In the genomic region with DNA sequence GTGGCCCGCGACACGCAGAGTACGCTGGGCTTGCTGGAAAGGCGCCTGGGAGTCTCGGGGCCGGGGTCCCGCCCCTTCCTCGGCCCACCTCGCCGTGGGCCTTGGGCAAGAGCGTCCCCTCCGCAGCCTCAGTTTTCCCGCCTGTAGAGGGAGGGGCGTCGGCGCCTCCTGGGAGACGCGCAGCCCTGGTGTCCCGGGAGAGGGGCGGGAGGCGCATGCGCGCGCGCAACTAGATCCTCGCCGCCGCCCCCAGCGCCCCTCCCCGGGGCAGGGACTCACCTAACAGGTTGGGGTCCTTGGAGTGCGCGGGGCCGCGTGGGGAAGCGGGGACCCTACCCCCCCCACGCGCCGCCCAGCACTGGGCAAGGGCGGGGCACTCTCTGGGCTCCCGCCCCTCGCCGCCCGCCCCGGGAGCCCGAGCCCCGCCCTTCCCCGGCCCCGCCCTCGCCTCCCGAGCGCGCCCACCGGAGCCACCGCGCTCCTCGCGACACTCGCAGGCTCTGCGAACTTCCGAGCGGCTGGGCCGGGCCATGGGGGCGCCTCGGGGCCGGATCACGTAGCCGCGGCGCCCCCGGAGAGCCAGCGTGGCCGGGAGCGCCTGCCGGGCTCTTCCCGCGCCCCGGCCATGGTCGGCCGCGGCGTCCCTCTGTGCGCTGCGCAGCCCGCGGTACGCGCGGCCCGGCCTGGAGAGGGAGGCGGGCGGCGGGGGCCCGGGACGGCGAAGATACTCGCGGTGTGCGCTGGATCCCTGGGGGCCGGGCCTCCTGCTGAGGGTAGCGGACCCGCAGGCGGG, we compare ENCODE assay signal across 9 cellular contexts. TPM values are rescaled to one million over a fixed set of nuclear protein-coding genes. Genes with fewer than 3 reads are reported as not detected.
DNase-seq lines count a peak whose midpoint lies in the region; ATAC-seq and TF ChIP-seq lines count a peak whose summit lies in the region.
"Had no signal": no experiment of that assay in that cellular context is flagged by ENCODE, and none has a peak within 500 bp of the region (broad histone marks: within the 10 kb centered on the region; RNA-seq: fewer than 3 reads in every experiment).

Gene KIF26A (plus strand): TSS at position 490 of the 793 bp plus-strand sequence. CDS start 136 bp downstream, at position 626.

- intact Hi-C loops in thyroid gland (cut with DNase I): loop anchor here (5.0 kb wide), 1 partner anchor 504 kb away; no protein-coding TSS in a partner anchor

- H2AFZ ChIP-seq in GM23338: peak within 1 kb of the TSS; percentile 81; the same call in 1 of the 2 replicates

- H3K36me3 ChIP-seq in GM23338 (ENCODE audit: insufficient read depth): no peaks in the 10 kb centered on the region
- no peaks in the 10 kb centered on the region for H3K36me3 ChIP-seq in thyroid gland
- H3K36me3 ChIP-seq: neutrophil had no signal

- H3K27ac Mint-ChIP-seq in GM23338 (no peak within 1 kb of the TSS), memory B cell (no peak within 1 kb of the TSS)
- H3K27ac Mint-ChIP-seq in central memory CD8-positive, alpha-beta T cell (ENCODE audit: low read depth): no peak within 1 kb of the TSS

- TF ChIP-seq CTCF in GM23338 (conservative IDR thresholded peaks at IDR 0.05; ENCODE audit: low read depth in 2 of 2): no peak
- no peak for TF ChIP-seq CTCF in thyroid gland (IDR thresholded peaks at IDR 0.05)

- H3K4me3 Mint-ChIP-seq in GM23338: peak within 1 kb of the TSS; percentile 72
- H3K4me3 Mint-ChIP-seq in central memory CD8-positive, alpha-beta T cell: peak within 1 kb of the TSS; percentile 16
- H3K4me3 Mint-ChIP-seq in memory B cell: peak within 1 kb of the TSS; percentile 72

- H3K4me1 ChIP-seq in GM23338 (ENCODE audit: insufficient read depth) (peaks cover 12% of the 10 kb centered on the region), thyroid gland (peaks cover 18 to 39% of the 10 kb centered on the region in 2 donors)

- H3K9me3 ChIP-seq in thyroid gland: no peaks in the 10 kb centered on the region
- H3K9me3 ChIP-seq: neutrophil had no signal

- no peaks in the 10 kb centered on the region for H3K9me2 ChIP-seq in GM23338 (ENCODE audit: insufficient read depth)

- H3K27ac ChIP-seq in GM23338 (ENCODE audit: low read depth) (no peak within 1 kb of the TSS), thyroid gland (peak within 1 kb of the TSS in 2 of 3 donors; percentile 5 to 25)
- H3K27ac ChIP-seq: neutrophil had no signal

- peak; percentile 42 for ATAC-seq in GM23338
- no peak for ATAC-seq in central memory CD8-positive, alpha-beta T cell (replicated peaks; ENCODE audit: extremely low read depth, poor library complexity, severe bottlenecking)
- ATAC-seq in memory B cell (ENCODE audit: low read depth): peak; percentile 33
- no peak for ATAC-seq in GM21825 (IDR thresholded peaks at IDR 0.05; ENCODE audit: unreplicated experiment)
- no peak for ATAC-seq in HG03521 (IDR thresholded peaks at IDR 0.05; ENCODE audit: unreplicated experiment)
- no peak for ATAC-seq in GM19324 (IDR thresholded peaks at IDR 0.05; ENCODE audit: low FRiP score, unreplicated experiment)

- peaks cover 27% of the 10 kb centered on the region for H3K27me3 ChIP-seq in GM23338 (ENCODE audit: insufficient read depth)
- peaks cover 17% of the 10 kb centered on the region for H3K27me3 ChIP-seq in thyroid gland

- 1% methylated on average over 16 of the region's 103 CpGs; no CpG with 5 or more reads in 1 of the 2 donors for WGBS in thyroid gland, 2 donors

- H3K4me1 Mint-ChIP-seq in GM23338: peaks cover 26% of the 10 kb centered on the region; the same call in 2 of the 3 replicates
- peaks cover 4% of the 10 kb centered on the region for H3K4me1 Mint-ChIP-seq in central memory CD8-positive, alpha-beta T cell
- H3K4me1 Mint-ChIP-seq in memory B cell: peaks cover 3% of the 10 kb centered on the region

- H3K9me3 Mint-ChIP-seq in GM23338: no peaks in the 10 kb centered on the region
- no peaks in the 10 kb centered on the region for H3K9me3 Mint-ChIP-seq in central memory CD8-positive, alpha-beta T cell
- no peaks in the 10 kb centered on the region for H3K9me3 Mint-ChIP-seq in memory B cell

- DNase-seq in GM23338 (ENCODE audit: low spot score) (peak; percentile 75), NCI-H69 (lab: John Stamatoyannopoulos, UW) (peak; percentile 86), memory B cell (ENCODE audit: low spot score in 2 of 2) (no peak), thyroid gland (no peak)
- no peak for DNase-seq in central memory CD8-positive, alpha-beta T cell (ENCODE audit: low spot score in 2 of 2)

- H3K36me3 Mint-ChIP-seq in GM23338 (ENCODE audit: low read depth) (no peaks in the 10 kb centered on the region), memory B cell (no peaks in the 10 kb centered on the region)
- no peaks in the 10 kb centered on the region for H3K36me3 Mint-ChIP-seq in central memory CD8-positive, alpha-beta T cell (ENCODE audit: insufficient read depth)

- no peak for TF ChIP-seq POLR2A in thyroid gland (IDR thresholded peaks at IDR 0.05)

- H3K4me2 ChIP-seq in GM23338: peak within 1 kb of the TSS; percentile 90

- H3K27me3 Mint-ChIP-seq in GM23338 (ENCODE audit: insufficient read depth, low read depth, poor library complexity): peaks cover 32% of the 10 kb centered on the region
- H3K27me3 Mint-ChIP-seq in central memory CD8-positive, alpha-beta T cell: peaks cover 64% of the 10 kb centered on the region
- H3K27me3 Mint-ChIP-seq in memory B cell: peaks cover 13% of the 10 kb centered on the region

- peaks cover 39% of the 10 kb centered on the region for H3K79me2 ChIP-seq in GM23338 (replicated peaks; ENCODE audit: insufficient read depth)

- H3K4me3 ChIP-seq in GM23338 (peak within 1 kb of the TSS; percentile 71), thyroid gland (replicated peaks in 1 of 3) (peak within 1 kb of the TSS in 1 of 3 donors; percentile 38)

- H3F3A ChIP-seq in GM23338 (replicated peaks; ENCODE audit: low read depth): no peaks in the 10 kb centered on the region

- H4K20me1 ChIP-seq in GM23338 (replicated peaks; ENCODE audit: insufficient read depth): peaks cover 4% of the 10 kb centered on the region

TF ChIP-seq in GM23338, 12 proteins besides CTCF, POLR2A, EP300 and RAD21:
- TF ChIP-seq EZH2 (IDR thresholded peaks at IDR 0.05; ENCODE audit: low read depth, unreplicated experiment) (no peak), POLR2AphosphoS5 (IDR thresholded peaks at IDR 0.05; ENCODE audit: low read depth) (peak; percentile 36; the same call in 1 of the 2 replicates)
- TF ChIP-seq, protein P1, sequence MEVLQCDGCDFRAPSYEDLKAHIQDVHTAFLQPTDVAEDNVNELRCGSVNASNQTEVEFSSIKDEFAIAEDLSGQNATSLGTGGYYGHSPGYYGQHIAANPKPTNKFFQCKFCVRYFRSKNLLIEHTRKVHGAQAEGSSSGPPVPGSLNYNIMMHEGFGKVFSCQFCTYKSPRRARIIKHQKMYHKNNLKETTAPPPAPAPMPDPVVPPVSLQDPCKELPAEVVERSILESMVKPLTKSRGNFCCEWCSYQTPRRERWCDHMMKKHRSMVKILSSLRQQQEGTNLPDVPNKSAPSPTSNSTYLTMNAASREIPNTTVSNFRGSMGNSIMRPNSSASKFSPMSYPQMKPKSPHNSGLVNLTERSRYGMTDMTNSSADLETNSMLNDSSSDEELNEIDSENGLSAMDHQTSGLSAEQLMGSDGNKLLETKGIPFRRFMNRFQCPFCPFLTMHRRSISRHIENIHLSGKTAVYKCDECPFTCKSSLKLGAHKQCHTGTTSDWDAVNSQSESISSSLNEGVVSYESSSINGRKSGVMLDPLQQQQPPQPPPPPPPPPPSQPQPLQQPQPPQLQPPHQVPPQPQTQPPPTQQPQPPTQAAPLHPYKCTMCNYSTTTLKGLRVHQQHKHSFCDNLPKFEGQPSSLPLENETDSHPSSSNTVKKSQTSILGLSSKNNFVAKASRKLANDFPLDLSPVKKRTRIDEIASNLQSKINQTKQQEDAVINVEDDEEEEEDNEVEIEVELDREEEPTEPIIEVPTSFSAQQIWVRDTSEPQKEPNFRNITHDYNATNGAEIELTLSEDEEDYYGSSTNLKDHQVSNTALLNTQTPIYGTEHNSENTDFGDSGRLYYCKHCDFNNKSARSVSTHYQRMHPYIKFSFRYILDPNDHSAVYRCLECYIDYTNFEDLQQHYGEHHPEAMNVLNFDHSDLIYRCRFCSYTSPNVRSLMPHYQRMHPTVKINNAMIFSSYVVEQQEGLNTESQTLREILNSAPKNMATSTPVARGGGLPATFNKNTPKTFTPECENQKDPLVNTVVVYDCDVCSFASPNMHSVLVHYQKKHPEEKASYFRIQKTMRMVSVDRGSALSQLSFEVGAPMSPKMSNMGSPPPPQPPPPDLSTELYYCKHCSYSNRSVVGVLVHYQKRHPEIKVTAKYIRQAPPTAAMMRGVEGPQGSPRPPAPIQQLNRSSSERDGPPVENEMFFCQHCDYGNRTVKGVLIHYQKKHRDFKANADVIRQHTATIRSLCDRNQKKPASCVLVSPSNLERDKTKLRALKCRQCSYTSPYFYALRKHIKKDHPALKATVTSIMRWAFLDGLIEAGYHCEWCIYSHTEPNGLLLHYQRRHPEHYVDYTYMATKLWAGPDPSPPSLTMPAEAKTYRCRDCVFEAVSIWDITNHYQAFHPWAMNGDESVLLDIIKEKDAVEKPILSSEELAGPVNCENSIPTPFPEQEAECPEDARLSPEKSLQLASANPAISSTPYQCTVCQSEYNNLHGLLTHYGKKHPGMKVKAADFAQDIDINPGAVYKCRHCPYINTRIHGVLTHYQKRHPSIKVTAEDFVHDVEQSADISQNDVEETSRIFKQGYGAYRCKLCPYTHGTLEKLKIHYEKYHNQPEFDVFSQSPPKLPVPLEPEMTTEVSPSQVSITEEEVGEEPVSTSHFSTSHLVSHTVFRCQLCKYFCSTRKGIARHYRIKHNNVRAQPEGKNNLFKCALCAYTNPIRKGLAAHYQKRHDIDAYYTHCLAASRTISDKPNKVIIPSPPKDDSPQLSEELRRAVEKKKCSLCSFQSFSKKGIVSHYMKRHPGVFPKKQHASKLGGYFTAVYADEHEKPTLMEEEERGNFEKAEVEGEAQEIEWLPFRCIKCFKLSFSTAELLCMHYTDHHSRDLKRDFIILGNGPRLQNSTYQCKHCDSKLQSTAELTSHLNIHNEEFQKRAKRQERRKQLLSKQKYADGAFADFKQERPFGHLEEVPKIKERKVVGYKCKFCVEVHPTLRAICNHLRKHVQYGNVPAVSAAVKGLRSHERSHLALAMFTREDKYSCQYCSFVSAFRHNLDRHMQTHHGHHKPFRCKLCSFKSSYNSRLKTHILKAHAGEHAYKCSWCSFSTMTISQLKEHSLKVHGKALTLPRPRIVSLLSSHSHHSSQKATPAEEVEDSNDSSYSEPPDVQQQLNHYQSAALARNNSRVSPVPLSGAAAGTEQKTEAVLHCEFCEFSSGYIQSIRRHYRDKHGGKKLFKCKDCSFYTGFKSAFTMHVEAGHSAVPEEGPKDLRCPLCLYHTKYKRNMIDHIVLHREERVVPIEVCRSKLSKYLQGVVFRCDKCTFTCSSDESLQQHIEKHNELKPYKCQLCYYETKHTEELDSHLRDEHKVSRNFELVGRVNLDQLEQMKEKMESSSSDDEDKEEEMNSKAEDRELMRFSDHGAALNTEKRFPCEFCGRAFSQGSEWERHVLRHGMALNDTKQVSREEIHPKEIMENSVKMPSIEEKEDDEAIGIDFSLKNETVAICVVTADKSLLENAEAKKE (CRISPR knock-in tag; IDR thresholded peaks at IDR 0.05): no peak

RNA-seq across cellular contexts. Expression of gene KIF26A, which starts in this region (rescaled TPM):
- 82.9 and 103 TPM in 2 replicates for total RNA-seq in GM23338 (2014; rRNA removed; shearing (Covaris generic))
- 5.6 and 6.4 TPM in 2 replicates for polyA plus RNA-seq in GM23338 (2016; fragmentation: Nextera tagmentation; extraction: Ambion mirVana)
- total RNA-seq in thyroid gland: 1 to 10 TPM; 3.3 to 6.2 (median 4.9) TPM

Comparison
In these comparisons a context has a peak if more than half of its experiments do, and no peak if none do; other contexts are left out.
1. RNA of gene KIF26A (total RNA-seq): 82.9 to 103 TPM in GM23338; 3.3 to 6.2 TPM in thyroid gland; every median in the first group is over 10 times any median in the second.
2. ATAC-seq: peak in GM23338 (single experiment) and memory B cell (single experiment); none in central memory CD8-positive, alpha-beta T cell (single experiment), GM21825 (single experiment), HG03521 (single experiment) and GM19324 (single experiment).
3. DNase-seq: peak in GM23338 (single experiment) and NCI-H69 (single experiment); none in central memory CD8-positive, alpha-beta T cell (0 of 2), memory B cell (0 of 2) and thyroid gland (0 of 2).
4. H3K4me3 Mint-ChIP-seq: peak in every context shown above with its lines; median percentile 72 in GM23338; 72 in memory B cell; 16 in central memory CD8-positive, alpha-beta T cell.